Comparison of ENCODE assay signal across 12 cellular contexts in genomic region chr4:75715105-75715799, GRCh38. TPM values are rescaled to one million over a fixed set of nuclear protein-coding genes. Genes with fewer than 3 reads are reported as not detected.
DNase-seq lines count a peak whose midpoint lies in the region; ATAC-seq, FAIRE-seq and TF ChIP-seq lines count a peak whose summit lies in the region.
"Had no signal": no experiment of that assay in that cellular context is flagged by ENCODE, and none has a peak within 500 bp of the region (broad histone marks: within the 10 kb centered on the region; RNA-seq: fewer than 3 reads in every experiment).

No MANE protein-coding gene starts in this region.

- no peak for FAIRE-seq in GM12878 (lab: Jason Lieb, UNC)
- FAIRE-seq: A204.1 had no signal

- H3K36me3 ChIP-seq in right atrium auricular region (no peaks in the 10 kb centered on the region), GM12878 (ENCODE audit: control insufficient read depth in 2 of 2, insufficient read depth in 2 of 2, low read length in 1 of 2) (no peaks in the 10 kb centered on the region)

- peaks cover 19% of the 10 kb centered on the region for H3K4me1 Mint-ChIP-seq in type B pancreatic cell (ENCODE audit: unreplicated experiment)

- ATAC-seq in Right ventricle myocardium inferior (peak; percentile 3), GM12878 (peak; percentile 48; the same call in 2 of the 3 replicates), GM19463 (IDR thresholded peaks at IDR 0.05; ENCODE audit: unreplicated experiment) (no peak)

- H3K4me3 Mint-ChIP-seq in type B pancreatic cell: no peak overlapping the region

- TF ChIP-seq CTCF in right atrium auricular region (IDR thresholded peaks at IDR 0.05) (no peak), GM12878 (IDR thresholded peaks at IDR 0.05 in 2 of 3, conservative IDR thresholded peaks at IDR 0.05 in 1 of 3; ENCODE audit: control insufficient read depth in 2 of 3, extremely low read depth in 1 of 3, insufficient read depth in 1 of 3, low read depth in 3 of 3, low read length in 3 of 3) (no peak), type B pancreatic cell (conservative IDR thresholded peaks at IDR 0.05) (no peak)

- no peaks in the 10 kb centered on the region for H3K27me3 Mint-ChIP-seq in type B pancreatic cell

- RAD21 ChIA-PET in GM12878 (lab: Charles Lee; ENCODE audit: unreplicated experiment): interaction anchor here (1.1 to 1.4 kb wide), 2 partner anchors 9 to 60 kb away, joined by 4 to 5 read pairs; partner anchors contain the start of gene USO1

- H3K4me3 ChIP-seq in right atrium auricular region: no peak overlapping the region
- H3K4me3 ChIP-seq in GM12878: no peak overlapping the region

- no peaks in the 10 kb centered on the region for H3K79me2 ChIP-seq in GM12878 (ENCODE audit: control insufficient read depth, insufficient read depth, low read length)

- no peak for TF ChIP-seq POLR2A in GM12878 (IDR thresholded peaks at IDR 0.05; ENCODE audit: low read depth, low read length)

- SMC1A ChIA-PET in GM12878 (lab: Charles Lee; ENCODE audit: uncharacterized antibody, unreplicated experiment): interaction anchor here (0.8 to 1.5 kb wide), 5 partner anchors 9 to 60 kb away, joined by 3 to 5 read pairs (median 4); partner anchors contain the start of gene USO1

- H3K27me3 ChIP-seq in right atrium auricular region (no peaks in the 10 kb centered on the region), GM12878 (replicated peaks in 1 of 2; ENCODE audit: control insufficient read depth in 2 of 2, insufficient read depth in 2 of 2, low read length in 1 of 2) (no peaks in the 10 kb centered on the region), layer of hippocampus (ENCODE audit: control insufficient read depth, insufficient read depth, low read length) (no peaks in the 10 kb centered on the region)

- H3K9me3 ChIP-seq in right atrium auricular region (no peaks in the 10 kb centered on the region), GM12878 (replicated peaks; ENCODE audit: control insufficient read depth, insufficient read depth, low read length) (no peaks in the 10 kb centered on the region)

- intact Hi-C loops in Right ventricle myocardium inferior (cut with DNase I): no loop called here
- intact Hi-C loops in GM12878 (cut with micrococcal nuclease; ENCODE audit: unreplicated experiment): no loop called here

- no peak overlapping the region for H2AFZ ChIP-seq in GM12878 (ENCODE audit: control insufficient read depth, low read depth, low read length)

- no peaks in the 10 kb centered on the region for H3K9me3 Mint-ChIP-seq in type B pancreatic cell
- H3K9me3 Mint-ChIP-seq: activated naive CD4-positive, alpha-beta T cell treated with anti-CD3 and anti-CD28 coated beads, Interleukin-2, amount 50 U/mL, for 72 hours had no signal

- TF ChIP-seq EP300 in GM12878 (IDR thresholded peaks at IDR 0.05; ENCODE audit: borderline replicate concordance in 1 of 2, control insufficient read depth in 1 of 2, low read depth in 2 of 2, low read length in 2 of 2): no peak

- peaks cover 0 to 11% of the 10 kb centered on the region in 2 donors for H3K4me1 ChIP-seq in right atrium auricular region
- H3K4me1 ChIP-seq in GM12878 (ENCODE audit: control insufficient read depth, insufficient read depth, low read length): no peaks in the 10 kb centered on the region

- POLR2A ChIA-PET in GM12878 (lab: Charles Lee): interaction anchor here (1.2 kb wide), 1 partner anchor 9 kb away, joined by 7 read pairs; the partner anchor contains the start of gene USO1

- no peak for TF ChIP-seq RAD21 in GM12878 (IDR thresholded peaks at IDR 0.05; ENCODE audit: insufficient read depth, low read depth, low read length)

- H3K27ac ChIP-seq in right atrium auricular region: no peak overlapping the region
- no peak overlapping the region for H3K27ac ChIP-seq in GM12878 (ENCODE audit: control insufficient read depth, insufficient read depth)
- H3K27ac ChIP-seq in layer of hippocampus (ENCODE audit: low read depth, low read length): peak overlapping the region; percentile 5

- no TSS peak for BruUV-seq in GM12878 (replicated peaks; lab: Mats Ljungman, UMichigan)

- peaks cover 7% of the 10 kb centered on the region for H3K36me3 Mint-ChIP-seq in type B pancreatic cell
- H3K36me3 Mint-ChIP-seq: activated naive CD4-positive, alpha-beta T cell treated with anti-CD3 and anti-CD28 coated beads, Interleukin-2, amount 50 U/mL, for 72 hours had no signal

- DNase-seq in Right ventricle myocardium inferior (ENCODE audit: missing footprints) (no peak), right atrium auricular region (ENCODE audit: low spot score) (no peak), GM12878 (ENCODE audit: low read depth, low spot score) (no peak), type B pancreatic cell (ENCODE audit: extremely low spot score, unreplicated experiment) (peak; percentile 25), RKO (ENCODE audit: low spot score) (no peak), mesenteric fat pad (ENCODE audit: low spot score) (no peak)
- DNase-seq: foreskin melanocyte, NCI-H1417 had no signal

- H4K20me1 ChIP-seq in GM12878 (ENCODE audit: control insufficient read depth, insufficient read depth): no peaks in the 10 kb centered on the region

- H3K4me2 ChIP-seq in GM12878 (ENCODE audit: control insufficient read depth, insufficient read depth): peak overlapping the region; percentile 47

- no peak overlapping the region for H3K9ac ChIP-seq in GM12878 (ENCODE audit: control insufficient read depth, insufficient read depth, low read length)

- CTCF ChIA-PET in GM12878 (lab: Yijun Ruan, JAX): interaction anchor here (1.1 to 1.2 kb wide), 2 partner anchors 9 to 41 kb away, joined by 3 to 8 read pairs; partner anchors contain the start of gene USO1

- no peak overlapping the region for H3K27ac Mint-ChIP-seq in type B pancreatic cell

- in situ Hi-C loops in GM12878 (cut with MboI): no loop called here

- 40% methylated on average over 4 of the region's 4 CpGs for WGBS in GM12878 (ENCODE audit: insufficient coverage, insufficient replicate concordance, low lambda C conversion rate, missing lambda C conversion rate)

TF ChIP-seq in GM12878, 131 proteins besides CTCF, POLR2A, EP300 and RAD21 (continues in another document):
- TF ChIP-seq MEF2A (IDR thresholded peaks at IDR 0.05; ENCODE audit: insufficient read depth, low read depth, low read length) (peak; percentile 88), MYC (IDR thresholded peaks at IDR 0.05; ENCODE audit: insufficient read depth, insufficient read length, insufficient replicate concordance, low read length, severe bottlenecking) (no peak), IRF4 (IDR thresholded peaks at IDR 0.05; ENCODE audit: low read depth, low read length) (peak; percentile 56; the same call in 1 of the 2 replicates), YBX1 (IDR thresholded peaks at IDR 0.05) (no peak)

RNA-seq across cellular contexts. Expression of gene USO1, which starts 9.1 kb away (rescaled TPM):
- total RNA-seq in Right ventricle myocardium inferior (85.0 TPM), right atrium auricular region (10 to 100 TPM; 76.4 to 87.2 TPM), GM12878 (2014; rRNA removed) (58.9 and 69.6 TPM in 2 replicates), GM12878 (2014; rRNA removed; fragmentation: Illumina TruSeq; extraction: Trizol) (78.9 and 79.7 TPM in 2 replicates), GM12878 (2021) (44.2 and 49.2 TPM in 2 replicates), type B pancreatic cell (ENCODE audit: low replicate concordance) (55.4 and 63.7 TPM in 2 replicates), mesenteric fat pad (68.7 TPM)
- total RNA-seq in GM12878 (2013; cell fraction: nucleolus; rRNA removed): 77.8 and 90.3 TPM in 2 replicates
- 26.0 TPM for polyA plus RNA-seq in GM12878 (2011; ENCODE audit: low read depth)
- polyA plus RNA-seq in GM12878 (2011; rRNA removed) (64.5 and 102 TPM in 2 replicates), GM12878 (2014; fragmentation: Illumina TruSeq; extraction: Trizol) (69.0 and 85.5 TPM in 2 replicates), GM12878 (2014; fragmentation: Nextera tagmentation; extraction: Ambion mirVana) (10 to 100 TPM; 19.4 to 25.3 TPM), GM12878 (2014; rRNA removed) (36.4 and 42.3 TPM in 2 replicates), GM12878 (2016; fragmentation: Nextera tagmentation; extraction: Ambion mirVana) (10 to 100 TPM; 60.3 to 62.9 TPM)
- polyA plus RNA-seq in GM12878 (2011; cell fraction: cytosol; rRNA removed): 23.5 and 27.0 TPM in 2 replicates
- 26.5 and 27.0 TPM in 2 replicates for polyA plus RNA-seq in GM12878 (2011; cell fraction: nucleus; rRNA removed)
- polyA plus RNA-seq in GM12878 (2012): 38.0 and 55.9 TPM in 2 replicates
- polyA minus RNA-seq in GM12878 (2011; rRNA and poly(A)+ RNA removed): 35.5 and 45.0 TPM in 2 replicates
- 16.2 and 21.5 TPM in 2 replicates for polyA minus RNA-seq in GM12878 (2011; cell fraction: cytosol; rRNA and poly(A)+ RNA removed)
- polyA minus RNA-seq in GM12878 (2011; cell fraction: nucleus; rRNA and poly(A)+ RNA removed): 13.9 and 20.7 TPM in 2 replicates

RNA-seq across cellular contexts. Expression of gene G3BP2, which starts 42.0 kb away (rescaled TPM):
- total RNA-seq in Right ventricle myocardium inferior (65.5 TPM), right atrium auricular region (10 to 100 TPM; 59.5 to 65.4 TPM), GM12878 (2014; rRNA removed) (107 and 123 TPM in 2 replicates), GM12878 (2014; rRNA removed; fragmentation: Illumina TruSeq; extraction: Trizol) (145 and 149 TPM in 2 replicates), GM12878 (2021) (160 and 167 TPM in 2 replicates), type B pancreatic cell (ENCODE audit: low replicate concordance) (129 and 133 TPM in 2 replicates), mesenteric fat pad (72.6 TPM)
- 106 and 108 TPM in 2 replicates for total RNA-seq in GM12878 (2013; cell fraction: nucleolus; rRNA removed)
- polyA plus RNA-seq in GM12878 (2011; ENCODE audit: low read depth): 56.2 TPM
- polyA plus RNA-seq in GM12878 (2011; rRNA removed) (112 and 166 TPM in 2 replicates), GM12878 (2014; fragmentation: Illumina TruSeq; extraction: Trizol) (176 and 211 TPM in 2 replicates), GM12878 (2014; fragmentation: Nextera tagmentation; extraction: Ambion mirVana) (10 to 100 TPM; 22.2 to 27.9 TPM), GM12878 (2014; rRNA removed) (81.8 and 97.1 TPM in 2 replicates), GM12878 (2016; fragmentation: Nextera tagmentation; extraction: Ambion mirVana) (10 to 100 TPM; 62.7 to 67.7 TPM)
- 39.6 and 49.1 TPM in 2 replicates for polyA plus RNA-seq in GM12878 (2011; cell fraction: cytosol; rRNA removed)
- 37.8 and 48.3 TPM in 2 replicates for polyA plus RNA-seq in GM12878 (2011; cell fraction: nucleus; rRNA removed)
- polyA plus RNA-seq in GM12878 (2012): 69.8 and 79.6 TPM in 2 replicates
- 74.1 and 93.0 TPM in 2 replicates for polyA minus RNA-seq in GM12878 (2011; rRNA and poly(A)+ RNA removed)
- polyA minus RNA-seq in GM12878 (2011; cell fraction: cytosol; rRNA and poly(A)+ RNA removed): 36.3 and 40.0 TPM in 2 replicates
- polyA minus RNA-seq in GM12878 (2011; cell fraction: nucleus; rRNA and poly(A)+ RNA removed): 26.8 and 45.4 TPM in 2 replicates
